In genomic region chr19:16070366-16070990, GRCh38 we compare ENCODE assay signal across 1 cellular context.
TF ChIP-seq lines count a peak whose summit lies in the region.

No MANE protein-coding gene starts in this region.

TF ChIP-seq in K562, 482 proteins besides CTCF, POLR2A, EP300 and RAD21 (continued from another document):
- TF ChIP-seq, protein P1, sequence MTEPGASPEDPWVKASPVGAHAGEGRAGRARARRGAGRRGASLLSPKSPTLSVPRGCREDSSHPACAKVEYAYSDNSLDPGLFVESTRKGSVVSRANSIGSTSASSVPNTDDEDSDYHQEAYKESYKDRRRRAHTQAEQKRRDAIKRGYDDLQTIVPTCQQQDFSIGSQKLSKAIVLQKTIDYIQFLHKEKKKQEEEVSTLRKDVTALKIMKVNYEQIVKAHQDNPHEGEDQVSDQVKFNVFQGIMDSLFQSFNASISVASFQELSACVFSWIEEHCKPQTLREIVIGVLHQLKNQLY (CRISPR knock-in tag; conservative IDR thresholded peaks at IDR 0.05) = no peak
- TF ChIP-seq MAFG (tag; conservative IDR thresholded peaks at IDR 0.05) = no peak
- TF ChIP-seq ZNF561 (CRISPR knock-in tag; conservative IDR thresholded peaks at IDR 0.05) = no peak
- TF ChIP-seq NONO (IDR thresholded peaks at IDR 0.05; ENCODE audit: low read depth in 2 of 2, low read length in 1 of 2) = no peak
- TF ChIP-seq SRSF3 (IDR thresholded peaks at IDR 0.05; ENCODE audit: insufficient read depth, low read length) = no peak
- 0 out of 2 replicates have a peak, but pooled peaks have one; percentile 21 for TF ChIP-seq ELF1 (tag; IDR thresholded peaks at IDR 0.05)
- peak in 2 of 3 experiments; percentile 49 to 65 for TF ChIP-seq YY1 (IDR thresholded peaks at IDR 0.05; ENCODE audit: borderline replicate concordance in 1 of 3, control insufficient read depth in 1 of 3, extremely low read depth in 1 of 3, insufficient read depth in 3 of 3, insufficient read length in 1 of 3, insufficient replicate concordance in 2 of 3, low read depth in 1 of 3, low read length in 2 of 3)
- no peak for TF ChIP-seq SIN3A (IDR thresholded peaks at IDR 0.05; ENCODE audit: borderline replicate concordance in 2 of 2, control insufficient read depth in 1 of 2, low read depth in 2 of 2, low read length in 2 of 2)
- TF ChIP-seq FOSL1 (tag; conservative IDR thresholded peaks at IDR 0.05) = peak; percentile 70
- TF ChIP-seq PCBP1 (IDR thresholded peaks at IDR 0.05; ENCODE audit: low read depth, low read length, poor library complexity, severe bottlenecking) = no peak
- 0 out of 2 replicates have a peak, but pooled peaks have one; percentile 10 for TF ChIP-seq TAL1 (IDR thresholded peaks at IDR 0.05)
- peak; percentile 59 for TF ChIP-seq CREM (IDR thresholded peaks at IDR 0.05; ENCODE audit: low read depth)
- TF ChIP-seq, protein P2, sequence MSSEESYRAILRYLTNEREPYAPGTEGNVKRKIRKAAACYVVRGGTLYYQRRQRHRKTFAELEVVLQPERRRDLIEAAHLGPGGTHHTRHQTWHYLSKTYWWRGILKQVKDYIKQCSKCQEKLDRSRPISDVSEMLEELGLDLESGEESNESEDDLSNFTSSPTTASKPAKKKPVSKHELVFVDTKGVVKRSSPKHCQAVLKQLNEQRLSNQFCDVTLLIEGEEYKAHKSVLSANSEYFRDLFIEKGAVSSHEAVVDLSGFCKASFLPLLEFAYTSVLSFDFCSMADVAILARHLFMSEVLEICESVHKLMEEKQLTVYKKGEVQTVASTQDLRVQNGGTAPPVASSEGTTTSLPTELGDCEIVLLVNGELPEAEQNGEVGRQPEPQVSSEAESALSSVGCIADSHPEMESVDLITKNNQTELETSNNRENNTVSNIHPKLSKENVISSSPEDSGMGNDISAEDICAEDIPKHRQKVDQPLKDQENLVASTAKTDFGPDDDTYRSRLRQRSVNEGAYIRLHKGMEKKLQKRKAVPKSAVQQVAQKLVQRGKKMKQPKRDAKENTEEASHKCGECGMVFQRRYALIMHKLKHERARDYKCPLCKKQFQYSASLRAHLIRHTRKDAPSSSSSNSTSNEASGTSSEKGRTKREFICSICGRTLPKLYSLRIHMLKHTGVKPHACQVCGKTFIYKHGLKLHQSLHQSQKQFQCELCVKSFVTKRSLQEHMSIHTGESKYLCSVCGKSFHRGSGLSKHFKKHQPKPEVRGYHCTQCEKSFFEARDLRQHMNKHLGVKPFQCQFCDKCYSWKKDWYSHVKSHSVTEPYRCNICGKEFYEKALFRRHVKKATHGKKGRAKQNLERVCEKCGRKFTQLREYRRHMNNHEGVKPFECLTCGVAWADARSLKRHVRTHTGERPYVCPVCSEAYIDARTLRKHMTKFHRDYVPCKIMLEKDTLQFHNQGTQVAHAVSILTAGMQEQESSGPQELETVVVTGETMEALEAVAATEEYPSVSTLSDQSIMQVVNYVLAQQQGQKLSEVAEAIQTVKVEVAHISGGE (CRISPR knock-in tag; IDR thresholded peaks at IDR 0.05) = peak in 1 of 3 experiments; percentile 56; a peak in 1 of 6 replicates
- TF ChIP-seq NFE2 (IDR thresholded peaks at IDR 0.05; ENCODE audit: low read depth) = peak; percentile 19; the same call in 1 of the 2 replicates
- no peak for TF ChIP-seq ZNF324 (CRISPR knock-in tag; IDR thresholded peaks at IDR 0.05)
- no peak for TF ChIP-seq NEUROD1 (IDR thresholded peaks at IDR 0.05; ENCODE audit: borderline replicate concordance, low read depth, low read length, partially characterized antibody)
- TF ChIP-seq ZNF551 (CRISPR knock-in tag; IDR thresholded peaks at IDR 0.05) = no peak
- no peak for TF ChIP-seq SIX5 (IDR thresholded peaks at IDR 0.05; ENCODE audit: borderline replicate concordance in 1 of 2, insufficient read depth in 1 of 2, low read depth in 1 of 2, low read length in 2 of 2)
- 0 out of 2 replicates have a peak, but pooled peaks have one; percentile 7 for TF ChIP-seq MBD2 (IDR thresholded peaks at IDR 0.05; ENCODE audit: borderline replicate concordance, low read depth)
- no peak for TF ChIP-seq ZKSCAN8 (CRISPR knock-in tag; IDR thresholded peaks at IDR 0.05)
- TF ChIP-seq ZNF316 (IDR thresholded peaks at IDR 0.05) = no peak
- TF ChIP-seq HDAC1 (IDR thresholded peaks at IDR 0.05) = no peak
- TF ChIP-seq ZFP36 (IDR thresholded peaks at IDR 0.05; ENCODE audit: low read depth, low read length, partially characterized antibody) = no peak
- TF ChIP-seq, protein P3, sequence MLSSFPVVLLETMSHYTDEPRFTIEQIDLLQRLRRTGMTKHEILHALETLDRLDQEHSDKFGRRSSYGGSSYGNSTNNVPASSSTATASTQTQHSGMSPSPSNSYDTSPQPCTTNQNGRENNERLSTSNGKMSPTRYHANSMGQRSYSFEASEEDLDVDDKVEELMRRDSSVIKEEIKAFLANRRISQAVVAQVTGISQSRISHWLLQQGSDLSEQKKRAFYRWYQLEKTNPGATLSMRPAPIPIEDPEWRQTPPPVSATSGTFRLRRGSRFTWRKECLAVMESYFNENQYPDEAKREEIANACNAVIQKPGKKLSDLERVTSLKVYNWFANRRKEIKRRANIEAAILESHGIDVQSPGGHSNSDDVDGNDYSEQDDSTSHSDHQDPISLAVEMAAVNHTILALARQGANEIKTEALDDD (IDR thresholded peaks at IDR 0.05) = no peak
- TF ChIP-seq ARHGAP35 (IDR thresholded peaks at IDR 0.05; ENCODE audit: partially characterized antibody) = no peak
- TF ChIP-seq MAFK (IDR thresholded peaks at IDR 0.05; ENCODE audit: low read length) = no peak
- TF ChIP-seq ZNF609 (CRISPR knock-in tag; IDR thresholded peaks at IDR 0.05; ENCODE audit: borderline replicate concordance) = no peak
- TF ChIP-seq ETS1 (conservative IDR thresholded peaks at IDR 0.05; ENCODE audit: control insufficient read depth, low read depth, low read length) = peak; percentile 39; the same call in 1 of the 2 replicates
- no peak for TF ChIP-seq XRCC5 (IDR thresholded peaks at IDR 0.05; ENCODE audit: low read depth, low read length)
- peak; percentile 64; the same call in 1 of the 2 replicates for TF ChIP-seq ZNF766 (CRISPR knock-in tag; conservative IDR thresholded peaks at IDR 0.05)
- TF ChIP-seq ZNF592 (IDR thresholded peaks at IDR 0.05) = peak; percentile 88
- peak; percentile 58 for TF ChIP-seq RBFOX2 (IDR thresholded peaks at IDR 0.05; ENCODE audit: low read depth, low read length)
- TF ChIP-seq CXXC5 (CRISPR knock-in tag; IDR thresholded peaks at IDR 0.05) = 0 out of 2 replicates have a peak, but pooled peaks have one; percentile 37
TF ChIP-seq in K562: peak in this region for 49.
